18 cellular contexts compared by ENCODE assay signal in genomic region chr2:158049129-158049855, GRCh38. TPM values are rescaled to one million over a fixed set of nuclear protein-coding genes. Genes with fewer than 3 reads are reported as not detected.
"Had no signal": no experiment of that assay in that cellular context is flagged by ENCODE, and none has a peak within 500 bp of the region (broad histone marks: within the 10 kb centered on the region; RNA-seq: fewer than 3 reads in every experiment).

No MANE protein-coding gene starts in this region.

- H3K4me3 Mint-ChIP-seq: activated CD4-positive, alpha-beta memory T cell treated with anti-CD3 and anti-CD28 coated beads, Interleukin-2, amount 10 ng/mL, durations not matched to agents 7 days and 5 days; activated CD8-positive, alpha-beta memory T cell treated with anti-CD3 and anti-CD28 coated beads, Interleukin-2, amount 10 ng/mL, durations not matched to agents 7 days and 5 days; activated naive CD8-positive, alpha-beta T cell had no signal

- H3K36me3 Mint-ChIP-seq: activated CD8-positive, alpha-beta memory T cell treated with anti-CD3 and anti-CD28 coated beads, Interleukin-2, amount 10 ng/mL, durations not matched to agents 7 days and 5 days; activated naive CD8-positive, alpha-beta T cell had no signal

- H3K4me3 ChIP-seq: lower lobe of right lung, tibial artery, uterus had no signal

- H3K4me1 Mint-ChIP-seq: activated CD4-positive, alpha-beta memory T cell treated with anti-CD3 and anti-CD28 coated beads, Interleukin-2, amount 10 ng/mL, durations not matched to agents 7 days and 5 days; activated CD8-positive, alpha-beta memory T cell treated with anti-CD3 and anti-CD28 coated beads, Interleukin-2, amount 10 ng/mL, durations not matched to agents 7 days and 5 days had no signal

- H3K27me3 ChIP-seq: tibial artery, uterus had no signal

- DNase-seq: activated CD4-positive, alpha-beta memory T cell treated with anti-CD3 and anti-CD28 coated beads, Interleukin-2, amount 10 ng/mL, durations not matched to agents 7 days and 5 days; activated CD4-positive, alpha-beta T cell treated with anti-CD3 and anti-CD28 coated beads for 48 hours; activated CD4-positive, CD25-positive, alpha-beta regulatory T cell; activated CD8-positive, alpha-beta memory T cell treated with anti-CD3 and anti-CD28 coated beads, Interleukin-2, amount 10 ng/mL, durations not matched to agents 7 days and 5 days; cerebellar nuclear complex; cortex of kidney; erythroblast; left colon; lower lobe of right lung; retina; stimulated activated naive CD8-positive, alpha-beta T cell treated with anti-CD3 and anti-CD28 coated beads, Interleukin-15, Interleukin-2, amounts not matched to agents 100 U/mL and 50 U/mL, for 24 hours; substantia nigra; tibial artery; uterus had no signal

- H3K27ac ChIP-seq: lower lobe of right lung, tibial artery, uterus had no signal

- H3K27ac Mint-ChIP-seq: activated CD4-positive, alpha-beta memory T cell treated with anti-CD3 and anti-CD28 coated beads, Interleukin-2, amount 10 ng/mL, durations not matched to agents 7 days and 5 days; activated CD8-positive, alpha-beta memory T cell treated with anti-CD3 and anti-CD28 coated beads, Interleukin-2, amount 10 ng/mL, durations not matched to agents 7 days and 5 days; activated naive CD8-positive, alpha-beta T cell had no signal

- H3K4me1 ChIP-seq: tibial artery, uterus had no signal

- H3K9me3 Mint-ChIP-seq: activated CD4-positive, alpha-beta memory T cell treated with anti-CD3 and anti-CD28 coated beads, Interleukin-2, amount 10 ng/mL, durations not matched to agents 7 days and 5 days had no signal

- H3K9me3 ChIP-seq: lower lobe of right lung, tibial artery, uterus had no signal

- H3K36me3 ChIP-seq: lower lobe of right lung, tibial artery, uterus had no signal

- ATAC-seq: activated CD8-positive, alpha-beta memory T cell treated with anti-CD3 and anti-CD28 coated beads, Interleukin-2, amount 10 ng/mL, durations not matched to agents 7 days and 5 days; left colon; lower lobe of right lung; stimulated activated naive CD8-positive, alpha-beta T cell treated with anti-CD3 and anti-CD28 coated beads, Interleukin-15, Interleukin-2, amounts not matched to agents 100 U/mL and 50 U/mL, for 24 hours had no signal

RNA-seq across cellular contexts. Expression of gene UPP2, which starts 52.4 kb away (rescaled TPM):
- total RNA-seq: activated CD4-positive, alpha-beta memory T cell treated with anti-CD3 and anti-CD28 coated beads, Interleukin-2, amount 10 ng/mL, durations not matched to agents 7 days and 5 days; activated CD8-positive, alpha-beta memory T cell treated with anti-CD3 and anti-CD28 coated beads, Interleukin-2, amount 10 ng/mL, durations not matched to agents 7 days and 5 days; bronchial epithelial cell; left colon; lower lobe of right lung; omental fat pad; posterior vena cava had no signal
